Comparison of ENCODE assay signal across 1 cellular context in the genomic region with DNA sequence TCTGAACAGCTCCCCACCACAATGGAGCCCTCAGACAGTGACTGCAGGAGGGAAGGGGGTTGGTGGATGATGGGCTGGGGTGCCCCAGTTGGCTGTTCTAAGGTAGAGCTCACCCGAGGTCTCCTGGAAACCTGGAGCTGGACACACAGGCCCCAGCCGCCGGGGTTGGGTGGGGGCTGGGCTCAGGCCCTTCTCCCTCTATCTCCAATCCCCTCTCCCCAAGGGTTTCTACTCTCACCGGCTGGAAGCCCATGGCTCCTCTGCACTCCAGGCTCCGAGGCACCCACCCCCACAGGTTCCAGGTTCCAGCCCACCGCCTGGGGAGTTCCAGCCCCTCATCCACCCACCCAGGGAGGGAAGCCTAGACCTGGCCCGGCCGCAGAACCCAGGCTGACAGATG.
A peak's percentile ranks its signal among the peaks of the same experiment; 100 is the strongest.
TF ChIP-seq lines count a peak whose summit lies in the region.

No MANE protein-coding gene starts in this region.

TF ChIP-seq in HepG2, 621 proteins besides CTCF, POLR2A, EP300 and RAD21:
- TF ChIP-seq ZBTB38 (CRISPR knock-in tag; IDR thresholded peaks at IDR 0.05) = no peak
- TF ChIP-seq HOMEZ (CRISPR knock-in tag; IDR thresholded peaks at IDR 0.05; ENCODE audit: low read depth) = no peak
- TF ChIP-seq SP2 (CRISPR knock-in tag; IDR thresholded peaks at IDR 0.05) = 0 out of 2 replicates have a peak, but pooled peaks have one; percentile 26
- 0 out of 2 replicates have a peak, but pooled peaks have one; percentile 25 for TF ChIP-seq SRY (CRISPR knock-in tag; IDR thresholded peaks at IDR 0.05)
- no peak for TF ChIP-seq RAD51 (IDR thresholded peaks at IDR 0.05; ENCODE audit: borderline replicate concordance)
- TF ChIP-seq ZNF605 (CRISPR knock-in tag; IDR thresholded peaks at IDR 0.05) = no peak
- TF ChIP-seq ZNF703 (CRISPR knock-in tag; IDR thresholded peaks at IDR 0.05; ENCODE audit: borderline replicate concordance) = peak; percentile 73; the same call in 1 of the 2 replicates
